Comparison of ENCODE assay signal across 14 cellular contexts in genomic region chr21:22791376-22791775, GRCh38.
"Had no signal": no experiment of that assay in that cellular context is flagged by ENCODE, and none has a peak within 500 bp of the region (broad histone marks: within the 10 kb centered on the region; RNA-seq: fewer than 3 reads in every experiment).

No MANE protein-coding gene starts in this region.

- H3K9me3 ChIP-seq: adrenal gland, breast epithelium, colonic mucosa, SK-N-SH had no signal

- H3K27me3 ChIP-seq: adrenal gland, breast epithelium, colonic mucosa had no signal

- DNase-seq: activated CD4-positive, alpha-beta T cell treated with anti-CD3 and anti-CD28 coated beads, Interleukin-2, amount 50 U/mL, for 4 hours; activated CD8-positive, alpha-beta memory T cell treated with anti-CD3 and anti-CD28 coated beads, Interleukin-2, amount 50 U/mL, for 48 hours; activated naive CD4-positive, alpha-beta T cell treated with anti-CD3 and anti-CD28 coated beads, Interleukin-2, amount 50 U/mL, for 16 hours; activated naive CD8-positive, alpha-beta T cell treated with anti-CD3 and anti-CD28 coated beads, Interleukin-2, amount 10 ng/mL, durations not matched to agents 7 days and 5 days; activated T-cell treated with anti-CD3 and anti-CD28 coated beads, Interleukin-2, amount 50 U/mL, for 1 hour had no signal

- H3K4me1 ChIP-seq: adrenal gland, breast epithelium, colonic mucosa had no signal

- H3K27ac ChIP-seq: adrenal gland, breast epithelium, colonic mucosa, KMS-11 had no signal

- H3K4me3 ChIP-seq: adrenal gland, breast epithelium, colonic mucosa had no signal

- H3K9ac ChIP-seq: KMS-11, SK-N-SH had no signal

- ATAC-seq: activated CD4-positive, CD25-positive, alpha-beta regulatory T cell treated with anti-CD3 and anti-CD28 coated beads, Interleukin-2, amount 50 U/mL, for 24 hours; activated CD8-positive, alpha-beta T cell treated with anti-CD3 and anti-CD28 coated beads, Interleukin-2, amount 10 ng/mL, durations not matched to agents 7 days and 5 days; Panc1; Right ventricle myocardium inferior had no signal

- H3K36me3 ChIP-seq: adrenal gland, breast epithelium, colonic mucosa had no signal

- H3K4me2 ChIP-seq: KMS-11, SK-N-SH had no signal
